1 cellular context compared by ENCODE assay signal in genomic region chr10:102208311-102209035, GRCh38.
A peak's percentile ranks its signal among the peaks of the same experiment; 100 is the strongest.
TF ChIP-seq lines count a peak whose summit lies in the region.

No MANE protein-coding gene starts in this region.

TF ChIP-seq in SK-N-SH, 30 proteins besides CTCF, POLR2A, EP300 and RAD21:
- TF ChIP-seq GATA2 (CRISPR knock-in tag; IDR thresholded peaks at IDR 0.05) (peak; percentile 95), NFIC (IDR thresholded peaks at IDR 0.05; ENCODE audit: borderline replicate concordance) (peak; percentile 71), FOXJ3 (CRISPR knock-in tag; IDR thresholded peaks at IDR 0.05) (peak; percentile 40; the same call in 1 of the 2 replicates), TCF12 (IDR thresholded peaks at IDR 0.05) (peak; percentile 66)
- TF ChIP-seq, protein P1, sequence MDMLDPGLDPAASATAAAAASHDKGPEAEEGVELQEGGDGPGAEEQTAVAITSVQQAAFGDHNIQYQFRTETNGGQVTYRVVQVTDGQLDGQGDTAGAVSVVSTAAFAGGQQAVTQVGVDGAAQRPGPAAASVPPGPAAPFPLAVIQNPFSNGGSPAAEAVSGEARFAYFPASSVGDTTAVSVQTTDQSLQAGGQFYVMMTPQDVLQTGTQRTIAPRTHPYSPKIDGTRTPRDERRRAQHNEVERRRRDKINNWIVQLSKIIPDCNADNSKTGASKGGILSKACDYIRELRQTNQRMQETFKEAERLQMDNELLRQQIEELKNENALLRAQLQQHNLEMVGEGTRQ (IDR thresholded peaks at IDR 0.05; ENCODE audit: borderline replicate concordance, low read depth, low read length), result no peak
